ENCODE assay signal across 9 cellular contexts in genomic region chr1:171817511-171818265, GRCh38. TPM values are rescaled to one million over a fixed set of nuclear protein-coding genes. Genes with fewer than 3 reads are reported as not detected.
DNase-seq lines count a peak whose midpoint lies in the region; ATAC-seq and TF ChIP-seq lines count a peak whose summit lies in the region.
"Had no signal": no experiment of that assay in that cellular context is flagged by ENCODE, and none has a peak within 500 bp of the region (broad histone marks: within the 10 kb centered on the region; RNA-seq: fewer than 3 reads in every experiment).

No MANE protein-coding gene starts in this region.

- no peak for TF ChIP-seq CTCF in choroid plexus epithelial cell (conservative IDR thresholded peaks at IDR 0.05; ENCODE audit: low read depth, low read length)
- TF ChIP-seq CTCF in psoas muscle (IDR thresholded peaks at IDR 0.05), result no peak
- TF ChIP-seq CTCF in sigmoid colon (IDR thresholded peaks at IDR 0.05), result no peak

- H3K4me1 ChIP-seq in psoas muscle (no peaks in the 10 kb centered on the region), sigmoid colon (peaks cover 0 to 12% (median 8%) of the 10 kb centered on the region in 4 donors)

- H3K36me3 ChIP-seq in psoas muscle (ENCODE audit: insufficient read depth in 1 of 2, low read depth in 1 of 2) (no peaks in the 10 kb centered on the region), sigmoid colon (no peaks in the 10 kb centered on the region)

- no peak for TF ChIP-seq EP300 in sigmoid colon (IDR thresholded peaks at IDR 0.05)

- DNase-seq in DMS 273 (lab: John Stamatoyannopoulos, UW; ENCODE audit: unreplicated experiment) (peak; percentile 16), DMS 273 treated with DMSO at 0.1 percent for 48 hours (lab: John Stamatoyannopoulos, UW) (no peak), SHP77 treated with DMSO at 0.1 percent for 48 hours (lab: John Stamatoyannopoulos, UW) (peak; percentile 52), choroid plexus epithelial cell (ENCODE audit: low read depth) (peak; percentile 71), psoas muscle (no peak), NCI-H2029 treated with DMSO at 0.1 percent for 48 hours (lab: John Stamatoyannopoulos, UW) (no peak), sigmoid colon (no peak)

- intact Hi-C loops in psoas muscle (cut with DNase I) (no loop called here), sigmoid colon (cut with DNase I) (no loop called here)

- H3K4me3 ChIP-seq in choroid plexus epithelial cell (ENCODE audit: low read depth, low read length) (no peak overlapping the region), psoas muscle (no peak overlapping the region), sigmoid colon (no peak overlapping the region)

- ATAC-seq in HG02885 (IDR thresholded peaks at IDR 0.05; ENCODE audit: poor library complexity, unreplicated experiment) (peak; percentile 57), psoas muscle (peak; percentile 90 to 95 (median 94))

- H3K9me3 ChIP-seq in psoas muscle (no peaks in the 10 kb centered on the region), sigmoid colon (no peaks in the 10 kb centered on the region)

- 21 to 30% (median 26%) methylated on average over 3 of the region's 3 CpGs for WGBS in psoas muscle, 3 donors
- 38 to 42% methylated on average over 3 of the region's 3 CpGs for WGBS in sigmoid colon, 2 donors

- no peak for TF ChIP-seq POLR2A in sigmoid colon (IDR thresholded peaks at IDR 0.05)

- H3K27ac ChIP-seq in psoas muscle (peak overlapping the region; percentile 69), sigmoid colon (no peak overlapping the region)
- H3K27ac ChIP-seq: 22Rv1 had no signal

- H3K27me3 ChIP-seq in psoas muscle (ENCODE audit: insufficient read depth in 3 of 3, low read length in 2 of 3) (no peaks in the 10 kb centered on the region), sigmoid colon (no peaks in the 10 kb centered on the region)

RNA-seq across cellular contexts. Expression of gene DNM3, which starts 23.6 kb away (rescaled TPM):
- total RNA-seq in psoas muscle (1 to 10 TPM in 1 of 4 donors, under 1 TPM in 3; 0.52 to 1.0 (median 0.89) TPM), sigmoid colon (10 to 100 TPM in 1 of 4 donors, 1 to 10 TPM in 3; 3.9 to 13.3 (median 5.7) TPM)
- polyA plus RNA-seq in psoas muscle (under 1 TPM; 0.31 to 0.77 (median 0.62) TPM), sigmoid colon (1 to 10 TPM in 1 of 3 donors, under 1 TPM in 2; 0.60 to 1.3 (median 0.92) TPM)

RNA-seq across cellular contexts. Expression of gene METTL13, which starts 36.2 kb away (rescaled TPM):
- total RNA-seq in psoas muscle (10 to 100 TPM; 19.0 to 26.8 (median 23.1) TPM), sigmoid colon (10 to 100 TPM in 3 of 4 donors, 1 to 10 TPM in 1; 8.4 to 21.8 (median 17.0) TPM)
- polyA plus RNA-seq in psoas muscle (10 to 100 TPM; 15.0 to 66.4 (median 41.4) TPM), sigmoid colon (10 to 100 TPM; 12.0 to 29.3 (median 12.6) TPM)

Comparison
In these comparisons a context has a peak if more than half of its experiments do, and no peak if none do; other contexts are left out.
1. DNase-seq: peak in DMS 273 (single experiment), SHP77 treated with DMSO at 0.1 percent for 48 hours (single experiment) and choroid plexus epithelial cell (single experiment); none in DMS 273 treated with DMSO at 0.1 percent for 48 hours (single experiment), psoas muscle (0 of 2), NCI-H2029 treated with DMSO at 0.1 percent for 48 hours (single experiment) and sigmoid colon (single experiment).